14 cellular contexts compared by ENCODE assay signal in genomic region chr6:134199848-134200606, GRCh38.
A peak's percentile ranks its signal among the peaks of the same experiment; 100 is the strongest.
DNase-seq lines count a peak whose midpoint lies in the region; ATAC-seq and TF ChIP-seq lines count a peak whose summit lies in the region.
"Had no signal": no experiment of that assay in that cellular context is flagged by ENCODE, and none has a peak within 500 bp of the region (broad histone marks: within the 10 kb centered on the region; RNA-seq: fewer than 3 reads in every experiment).

No MANE protein-coding gene starts in this region.

- no peaks in the 10 kb centered on the region for H3K4me1 ChIP-seq in aorta (ENCODE audit: control insufficient read depth in 1 of 2, insufficient read depth in 2 of 2, low read length in 2 of 2)

- no peak for TF ChIP-seq CTCF in endothelial cell (IDR thresholded peaks at IDR 0.05; ENCODE audit: unreplicated experiment)

- no peak overlapping the region for H3K4me3 Mint-ChIP-seq in endothelial cell (ENCODE audit: unreplicated experiment)
- H3K4me3 Mint-ChIP-seq: activated T-helper 17 cell treated with anti-CD3 and anti-CD28 coated beads, Interleukin-2, amount 50 U/mL, for 72 hours; immature natural killer cell; stimulated activated naive CD8-positive, alpha-beta T cell treated with anti-CD3 and anti-CD28 coated beads, Interleukin-15, Interleukin-2, amounts not matched to agents 100 ng/mL and 50 ng/mL, for 24 hours had no signal

- H3K36me3 Mint-ChIP-seq in endothelial cell (ENCODE audit: low read depth, unreplicated experiment): no peaks in the 10 kb centered on the region

- peak overlapping the region; percentile 15 for H3K27ac Mint-ChIP-seq in endothelial cell (ENCODE audit: unreplicated experiment)
- H3K27ac Mint-ChIP-seq: activated T-helper 17 cell treated with anti-CD3 and anti-CD28 coated beads, Interleukin-2, amount 50 U/mL, for 72 hours; immature natural killer cell; stimulated activated naive CD8-positive, alpha-beta T cell treated with anti-CD3 and anti-CD28 coated beads, Interleukin-15, Interleukin-2, amounts not matched to agents 100 ng/mL and 50 ng/mL, for 24 hours had no signal

- no peaks in the 10 kb centered on the region for H3K9me3 ChIP-seq in aorta (ENCODE audit: control insufficient read depth, low read length)

- intact Hi-C loops in aorta (cut with DNase I): no loop called here

- ATAC-seq in GM21390 (IDR thresholded peaks at IDR 0.05; ENCODE audit: unreplicated experiment): peak; percentile 55
- no peak for ATAC-seq in aorta (ENCODE audit: low FRiP score)
- ATAC-seq: activated T-helper 17 cell treated with anti-CD3 and anti-CD28 coated beads, Interleukin-2, amount 50 U/mL, for 72 hours had no signal

- no peaks in the 10 kb centered on the region for H3K36me3 ChIP-seq in aorta (ENCODE audit: control insufficient read depth in 1 of 2, insufficient read depth in 2 of 2, low read length in 1 of 2)

- no peaks in the 10 kb centered on the region for H3K27me3 Mint-ChIP-seq in endothelial cell (ENCODE audit: unreplicated experiment)
- H3K27me3 Mint-ChIP-seq: activated T-helper 17 cell treated with anti-CD3 and anti-CD28 coated beads, Interleukin-2, amount 50 U/mL, for 72 hours; stimulated activated naive CD8-positive, alpha-beta T cell treated with anti-CD3 and anti-CD28 coated beads, Interleukin-15, Interleukin-2, amounts not matched to agents 100 ng/mL and 50 ng/mL, for 24 hours had no signal

- H3K4me3 ChIP-seq in aorta (ENCODE audit: low read length in 2 of 2): no peak overlapping the region
- H3K4me3 ChIP-seq: SK-N-MC had no signal

- 85 to 87% methylated on average over 5 of the region's 5 CpGs for WGBS in aorta, 2 donors

- H3K27ac ChIP-seq in aorta (ENCODE audit: low read depth in 1 of 2, low read length in 2 of 2): no peak overlapping the region
- H3K27ac ChIP-seq: SK-N-MC had no signal

- peaks cover 10% of the 10 kb centered on the region for H3K4me1 Mint-ChIP-seq in endothelial cell (ENCODE audit: unreplicated experiment)

- peak; percentile 45 for DNase-seq in DMS53 treated with DMSO at 0.1 percent for 48 hours (lab: John Stamatoyannopoulos, UW; ENCODE audit: unreplicated experiment)
- peak; percentile 92 for DNase-seq in NCI-H146 (lab: John Stamatoyannopoulos, UW)
- DNase-seq in endothelial cell (ENCODE audit: low spot score): no peak
- DNase-seq in NK-92 treated with Interleukin-12 subunit alpha and Interleukin-12 subunit beta, amount 100 ng/mL, for 24 hours (lab: John Stamatoyannopoulos, UW): no peak
- no peak for DNase-seq in activated CD4-positive, alpha-beta T cell treated with anti-CD3 and anti-CD28 coated beads, Interleukin-2, amount 50 U/mL, for 1 hour
- no peak for DNase-seq in aorta
- no peak for DNase-seq in SW 1271 (lab: John Stamatoyannopoulos, UW)
- DNase-seq: activated CD4-positive, alpha-beta T cell treated with anti-CD3 and anti-CD28 coated beads for 48 hours; immature natural killer cell; stimulated activated CD4-positive, alpha-beta T cell treated with anti-CD3 and anti-CD28 coated beads, Interleukin-4, amount 100 ng/mL, for 4 hours had no signal

- H3K9me3 Mint-ChIP-seq in endothelial cell (ENCODE audit: unreplicated experiment): no peaks in the 10 kb centered on the region

- H3K27me3 ChIP-seq in aorta (ENCODE audit: control insufficient read depth in 1 of 2, insufficient read depth in 2 of 2, low read length in 1 of 2): no peaks in the 10 kb centered on the region

Comparison
In these comparisons a context has a peak if more than half of its experiments do, and no peak if none do; other contexts are left out.
1. DNase-seq: peak in DMS53 treated with DMSO at 0.1 percent for 48 hours (single experiment) and NCI-H146 (single experiment); none in endothelial cell (single experiment), NK-92 treated with Interleukin-12 subunit alpha and Interleukin-12 subunit beta, amount 100 ng/mL, for 24 hours (single experiment), activated CD4-positive, alpha-beta T cell treated with anti-CD3 and anti-CD28 coated beads, Interleukin-2, amount 50 U/mL, for 1 hour (single experiment), aorta (0 of 2) and SW 1271 (0 of 2).